Comparison of ENCODE assay signal across 1 cellular context in the genomic region with DNA sequence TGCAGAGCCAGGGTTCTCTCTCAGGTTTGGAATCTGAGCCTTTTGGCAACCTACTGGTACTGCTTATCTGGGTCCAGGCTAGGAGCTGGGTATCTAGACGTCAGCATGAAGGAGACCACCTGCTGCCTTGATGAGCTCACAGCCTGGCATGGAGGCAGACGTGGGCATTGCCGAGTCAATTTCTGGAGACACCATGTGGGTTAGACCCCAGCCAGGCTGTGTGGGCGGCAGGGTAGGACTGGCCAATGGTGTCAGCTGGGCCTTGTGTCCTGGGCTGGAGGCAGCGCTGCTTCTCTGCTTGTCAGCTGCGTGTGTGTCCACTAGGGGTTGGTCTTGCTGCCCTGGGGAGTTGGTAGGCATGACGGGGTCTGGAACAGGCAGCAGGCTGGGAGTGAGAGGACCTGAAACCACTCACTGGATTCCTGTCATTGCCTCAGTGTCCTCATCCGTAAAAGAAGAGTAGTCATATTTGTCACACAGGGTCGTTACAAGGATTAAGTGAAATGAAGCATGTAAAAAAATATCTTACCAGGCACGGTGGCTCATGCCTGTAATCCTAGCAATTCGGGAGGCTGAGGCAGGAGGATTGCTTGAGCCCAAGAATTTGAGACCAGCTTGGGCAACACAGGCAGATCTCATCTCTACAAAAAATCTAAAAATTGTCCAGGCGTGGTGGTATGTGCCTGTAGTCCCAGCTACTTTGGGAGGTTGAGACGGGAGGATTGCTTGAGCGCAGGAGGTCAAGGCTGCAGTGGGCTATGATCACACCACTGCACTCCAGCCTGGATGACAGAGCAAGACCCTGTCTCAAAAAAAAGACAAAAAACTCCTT.
TF ChIP-seq lines count a peak whose summit lies in the region.

No MANE protein-coding gene starts in this region.

TF ChIP-seq in IMR-90, 13 proteins besides CTCF, POLR2A, EP300 and RAD21:
- TF ChIP-seq SMC3 (IDR thresholded peaks at IDR 0.05; ENCODE audit: low read depth, low read length) (no peak), RCOR1 (IDR thresholded peaks at IDR 0.05; ENCODE audit: insufficient replicate concordance, low read length) (no peak), CHD1 (IDR thresholded peaks at IDR 0.05; ENCODE audit: low read depth, low read length) (no peak), MAFK (IDR thresholded peaks at IDR 0.05; ENCODE audit: low read depth, low read length) (no peak), CEBPB (IDR thresholded peaks at IDR 0.05; ENCODE audit: low read depth, low read length) (no peak), NFE2L2 (IDR thresholded peaks at IDR 0.05; ENCODE audit: low read depth, low read length) (no peak), BHLHE40 (IDR thresholded peaks at IDR 0.05; ENCODE audit: low read depth, low read length) (no peak), RFX5 (IDR thresholded peaks at IDR 0.05; ENCODE audit: low read depth, low read length) (no peak)
